Comparison of ENCODE assay signal across 1 cellular context in the genomic region with DNA sequence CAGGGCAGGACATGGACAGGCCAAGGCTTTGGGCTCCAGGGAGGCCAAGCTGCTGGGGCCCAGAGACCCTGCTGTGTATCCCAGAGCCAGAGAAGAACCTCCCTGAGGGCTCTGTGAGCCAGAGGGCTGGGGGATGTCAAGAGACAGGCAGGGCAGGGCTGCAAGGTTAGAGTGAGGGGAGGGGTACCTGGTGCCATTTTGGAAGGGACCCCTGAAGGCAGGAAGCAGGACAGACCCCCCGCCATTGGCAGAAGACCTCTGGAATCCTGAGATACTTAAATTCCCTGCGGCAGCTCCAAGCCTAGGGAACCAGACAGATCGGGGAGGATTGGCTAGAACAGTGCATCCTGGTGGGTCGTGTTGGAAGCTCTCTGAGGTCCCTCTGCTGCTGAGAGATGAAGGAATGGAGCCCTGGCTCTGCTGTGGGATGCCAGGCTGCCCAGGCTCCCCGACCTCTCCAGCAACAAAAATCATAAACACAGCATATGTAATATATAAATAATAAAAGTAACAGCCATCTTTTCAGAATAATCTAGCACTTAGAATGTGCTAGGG.
TF ChIP-seq lines count a peak whose summit lies in the region.

No MANE protein-coding gene starts in this region.

TF ChIP-seq in HepG2, 621 proteins besides CTCF, POLR2A, EP300 and RAD21:
- TF ChIP-seq, protein P1, sequence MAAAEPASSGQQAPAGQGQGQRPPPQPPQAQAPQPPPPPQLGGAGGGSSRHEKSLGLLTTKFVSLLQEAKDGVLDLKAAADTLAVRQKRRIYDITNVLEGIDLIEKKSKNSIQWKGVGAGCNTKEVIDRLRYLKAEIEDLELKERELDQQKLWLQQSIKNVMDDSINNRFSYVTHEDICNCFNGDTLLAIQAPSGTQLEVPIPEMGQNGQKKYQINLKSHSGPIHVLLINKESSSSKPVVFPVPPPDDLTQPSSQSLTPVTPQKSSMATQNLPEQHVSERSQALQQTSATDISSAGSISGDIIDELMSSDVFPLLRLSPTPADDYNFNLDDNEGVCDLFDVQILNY (CRISPR knock-in tag; conservative IDR thresholded peaks at IDR 0.05): no peak
- TF ChIP-seq, protein P2, sequence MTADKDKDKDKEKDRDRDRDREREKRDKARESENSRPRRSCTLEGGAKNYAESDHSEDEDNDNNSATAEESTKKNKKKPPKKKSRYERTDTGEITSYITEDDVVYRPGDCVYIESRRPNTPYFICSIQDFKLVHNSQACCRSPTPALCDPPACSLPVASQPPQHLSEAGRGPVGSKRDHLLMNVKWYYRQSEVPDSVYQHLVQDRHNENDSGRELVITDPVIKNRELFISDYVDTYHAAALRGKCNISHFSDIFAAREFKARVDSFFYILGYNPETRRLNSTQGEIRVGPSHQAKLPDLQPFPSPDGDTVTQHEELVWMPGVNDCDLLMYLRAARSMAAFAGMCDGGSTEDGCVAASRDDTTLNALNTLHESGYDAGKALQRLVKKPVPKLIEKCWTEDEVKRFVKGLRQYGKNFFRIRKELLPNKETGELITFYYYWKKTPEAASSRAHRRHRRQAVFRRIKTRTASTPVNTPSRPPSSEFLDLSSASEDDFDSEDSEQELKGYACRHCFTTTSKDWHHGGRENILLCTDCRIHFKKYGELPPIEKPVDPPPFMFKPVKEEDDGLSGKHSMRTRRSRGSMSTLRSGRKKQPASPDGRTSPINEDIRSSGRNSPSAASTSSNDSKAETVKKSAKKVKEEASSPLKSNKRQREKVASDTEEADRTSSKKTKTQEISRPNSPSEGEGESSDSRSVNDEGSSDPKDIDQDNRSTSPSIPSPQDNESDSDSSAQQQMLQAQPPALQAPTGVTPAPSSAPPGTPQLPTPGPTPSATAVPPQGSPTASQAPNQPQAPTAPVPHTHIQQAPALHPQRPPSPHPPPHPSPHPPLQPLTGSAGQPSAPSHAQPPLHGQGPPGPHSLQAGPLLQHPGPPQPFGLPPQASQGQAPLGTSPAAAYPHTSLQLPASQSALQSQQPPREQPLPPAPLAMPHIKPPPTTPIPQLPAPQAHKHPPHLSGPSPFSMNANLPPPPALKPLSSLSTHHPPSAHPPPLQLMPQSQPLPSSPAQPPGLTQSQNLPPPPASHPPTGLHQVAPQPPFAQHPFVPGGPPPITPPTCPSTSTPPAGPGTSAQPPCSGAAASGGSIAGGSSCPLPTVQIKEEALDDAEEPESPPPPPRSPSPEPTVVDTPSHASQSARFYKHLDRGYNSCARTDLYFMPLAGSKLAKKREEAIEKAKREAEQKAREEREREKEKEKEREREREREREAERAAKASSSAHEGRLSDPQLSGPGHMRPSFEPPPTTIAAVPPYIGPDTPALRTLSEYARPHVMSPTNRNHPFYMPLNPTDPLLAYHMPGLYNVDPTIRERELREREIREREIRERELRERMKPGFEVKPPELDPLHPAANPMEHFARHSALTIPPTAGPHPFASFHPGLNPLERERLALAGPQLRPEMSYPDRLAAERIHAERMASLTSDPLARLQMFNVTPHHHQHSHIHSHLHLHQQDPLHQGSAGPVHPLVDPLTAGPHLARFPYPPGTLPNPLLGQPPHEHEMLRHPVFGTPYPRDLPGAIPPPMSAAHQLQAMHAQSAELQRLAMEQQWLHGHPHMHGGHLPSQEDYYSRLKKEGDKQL (CRISPR knock-in tag; IDR thresholded peaks at IDR 0.05; ENCODE audit: low read depth): no peak
- TF ChIP-seq SRSF4 (IDR thresholded peaks at IDR 0.05; ENCODE audit: low read depth, low read length, poor library complexity, severe bottlenecking) (no peak), SP1 (IDR thresholded peaks at IDR 0.05) (no peak), SP1 (CRISPR knock-in tag; IDR thresholded peaks at IDR 0.05) (no peak), ZNF629 (CRISPR knock-in tag; conservative IDR thresholded peaks at IDR 0.05) (no peak), DNMT1 (CRISPR knock-in tag; IDR thresholded peaks at IDR 0.05) (no peak), THAP11 (CRISPR knock-in tag; IDR thresholded peaks at IDR 0.05) (no peak), SRSF1 (optimal IDR thresholded peaks at IDR 0.05; ENCODE audit: low read depth, low read length) (no peak), MZF1 (CRISPR knock-in tag; IDR thresholded peaks at IDR 0.05; ENCODE audit: borderline replicate concordance) (no peak)
TF ChIP-seq in HepG2: peak in this region for 0.
